ENCODE assay signal across 1 cellular context in the genomic region with DNA sequence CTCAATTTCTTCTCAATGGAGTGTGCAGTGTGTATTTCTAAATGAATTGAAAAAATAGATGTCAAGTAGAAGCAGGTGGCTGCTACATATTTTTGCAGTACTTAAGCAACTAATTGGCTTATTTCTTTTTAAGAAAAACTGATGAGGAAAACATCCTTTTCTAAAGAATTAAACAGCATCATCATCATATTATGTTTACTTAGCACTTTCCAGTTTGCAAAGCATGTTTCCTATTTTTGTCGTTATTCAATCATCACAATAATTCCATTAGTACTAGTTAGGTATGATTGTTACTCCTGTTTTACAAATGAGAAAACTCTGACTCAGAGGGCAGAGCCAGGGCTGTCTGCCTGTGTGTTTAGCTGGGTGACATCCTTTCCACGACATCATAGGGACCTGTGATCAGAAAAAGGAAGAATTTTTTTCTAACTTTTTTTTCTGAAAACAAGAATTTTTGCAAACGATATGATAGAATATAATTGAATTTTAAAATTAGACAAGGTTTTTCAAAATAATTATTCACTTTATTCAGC.
A peak's percentile ranks its signal among the peaks of the same experiment; 100 is the strongest.
TF ChIP-seq lines count a peak whose summit lies in the region.

No MANE protein-coding gene starts in this region.

TF ChIP-seq in HepG2, 621 proteins besides CTCF, POLR2A, EP300 and RAD21:
- no peak for TF ChIP-seq NRL (CRISPR knock-in tag; IDR thresholded peaks at IDR 0.05; ENCODE audit: borderline replicate concordance)
- TF ChIP-seq MAFF (IDR thresholded peaks at IDR 0.05; ENCODE audit: low read depth, low read length) = peak; percentile 64
- TF ChIP-seq, protein P1, sequence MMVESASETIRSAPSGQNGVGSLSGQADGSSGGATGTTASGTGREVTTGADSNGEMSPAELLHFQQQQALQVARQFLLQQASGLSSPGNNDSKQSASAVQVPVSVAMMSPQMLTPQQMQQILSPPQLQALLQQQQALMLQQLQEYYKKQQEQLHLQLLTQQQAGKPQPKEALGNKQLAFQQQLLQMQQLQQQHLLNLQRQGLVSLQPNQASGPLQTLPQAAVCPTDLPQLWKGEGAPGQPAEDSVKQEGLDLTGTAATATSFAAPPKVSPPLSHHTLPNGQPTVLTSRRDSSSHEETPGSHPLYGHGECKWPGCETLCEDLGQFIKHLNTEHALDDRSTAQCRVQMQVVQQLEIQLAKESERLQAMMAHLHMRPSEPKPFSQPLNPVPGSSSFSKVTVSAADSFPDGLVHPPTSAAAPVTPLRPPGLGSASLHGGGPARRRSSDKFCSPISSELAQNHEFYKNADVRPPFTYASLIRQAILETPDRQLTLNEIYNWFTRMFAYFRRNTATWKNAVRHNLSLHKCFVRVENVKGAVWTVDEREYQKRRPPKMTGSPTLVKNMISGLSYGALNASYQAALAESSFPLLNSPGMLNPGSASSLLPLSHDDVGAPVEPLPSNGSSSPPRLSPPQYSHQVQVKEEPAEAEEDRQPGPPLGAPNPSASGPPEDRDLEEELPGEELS (CRISPR knock-in tag; IDR thresholded peaks at IDR 0.05) = no peak
- TF ChIP-seq MAFK (conservative IDR thresholded peaks at IDR 0.05 in 1 of 2, IDR thresholded peaks at IDR 0.05 in 1 of 2; ENCODE audit: low read length in 2 of 2) = peak; percentile 42 to 64; a peak in 3 of 4 replicates
- no peak for TF ChIP-seq ZNF674 (CRISPR knock-in tag; IDR thresholded peaks at IDR 0.05; ENCODE audit: low read depth)
- TF ChIP-seq SOX6 (IDR thresholded peaks at IDR 0.05) = no peak
- TF ChIP-seq SOX6 (CRISPR knock-in tag; IDR thresholded peaks at IDR 0.05) = no peak
